17 cellular contexts compared by ENCODE assay signal in the genomic region with DNA sequence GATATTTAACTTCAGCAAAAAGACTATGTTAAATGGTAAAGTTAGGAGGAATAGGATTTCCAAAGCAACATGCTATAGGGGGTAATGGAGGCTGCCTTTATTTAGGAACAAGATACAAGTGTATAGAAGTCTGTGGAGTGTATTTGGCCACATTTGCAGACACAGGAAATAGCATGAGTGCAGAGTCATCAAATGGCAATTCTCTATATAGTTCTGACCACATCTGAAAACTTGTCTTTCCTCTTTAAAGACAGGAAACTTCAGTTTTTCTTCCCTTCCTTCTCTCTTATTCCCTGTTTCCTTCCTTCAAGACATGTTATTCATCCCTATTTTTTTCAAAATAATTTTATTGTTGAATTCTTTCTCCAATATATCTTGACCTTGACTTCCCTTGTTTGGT.
A peak's percentile ranks its signal among the peaks of the same experiment; 100 is the strongest.
DNase-seq lines count a peak whose midpoint lies in the region; ATAC-seq and TF ChIP-seq lines count a peak whose summit lies in the region.
"Had no signal": no experiment of that assay in that cellular context is flagged by ENCODE, and none has a peak within 500 bp of the region (broad histone marks: within the 10 kb centered on the region; RNA-seq: fewer than 3 reads in every experiment).

No MANE protein-coding gene starts in this region.

- ATAC-seq in HG03108 (IDR thresholded peaks at IDR 0.05; ENCODE audit: unreplicated experiment) (no peak), HG03378 (IDR thresholded peaks at IDR 0.05; ENCODE audit: unreplicated experiment) (no peak)

- TF ChIP-seq CTCF in MM.1S (IDR thresholded peaks at IDR 0.05; ENCODE audit: low read length): no peak
- no peak for TF ChIP-seq CTCF in fibroblast of villous mesenchyme (IDR thresholded peaks at IDR 0.05; ENCODE audit: insufficient read depth, low read depth, low read length)

- no peaks in the 10 kb centered on the region for H3K9me3 ChIP-seq in MM.1S (replicated peaks; ENCODE audit: insufficient read depth, low read length)
- H3K9me3 ChIP-seq: Caco-2, SJCRH30 had no signal

- H3K27ac ChIP-seq in MM.1S (ENCODE audit: low read length): no peak overlapping the region
- H3K27ac ChIP-seq: HL-60, KMS-11, SJCRH30 had no signal

- H3K4me2 ChIP-seq in MM.1S (ENCODE audit: low read depth, low read length): no peak overlapping the region
- H3K4me2 ChIP-seq: KMS-11 had no signal

- H3K4me1 ChIP-seq in MM.1S (ENCODE audit: low read length): no peaks in the 10 kb centered on the region
- H3K4me1 ChIP-seq: SJCRH30 had no signal

- H2AFZ ChIP-seq in MM.1S (ENCODE audit: low read length): no peak overlapping the region

- no peaks in the 10 kb centered on the region for H3K36me3 ChIP-seq in MM.1S (replicated peaks; ENCODE audit: insufficient read depth, low read length)
- H3K36me3 ChIP-seq: SJCRH30 had no signal

- H3K79me2 ChIP-seq in MM.1S (ENCODE audit: low read length): no peaks in the 10 kb centered on the region

- no peak overlapping the region for H3K9ac ChIP-seq in MM.1S (ENCODE audit: low read length)
- H3K9ac ChIP-seq: KMS-11 had no signal

- no peaks in the 10 kb centered on the region for H3F3A ChIP-seq in MM.1S (ENCODE audit: insufficient read depth, low read length)

- H4K20me1 ChIP-seq in MM.1S (ENCODE audit: insufficient read depth, low read length): no peaks in the 10 kb centered on the region

- H3K9me2 ChIP-seq in MM.1S (replicated peaks; ENCODE audit: insufficient read depth, low read length): no peaks in the 10 kb centered on the region

- DNase-seq in EL (peak; percentile 37), MM.1S (peak; percentile 36), fibroblast of villous mesenchyme (ENCODE audit: low read depth) (peak; percentile 11), 8988T (no peak), nucleus accumbens (lab: John Stamatoyannopoulos, UW) (no peak)
- DNase-seq: Caco-2, GDM1, NCI-H2029, NCI-H2171 treated with DMSO at 0.1 percent for 48 hours, NCI-H510A, RPMI8226, SJCRH30, SW 1271 had no signal

- no peak overlapping the region for H3K4me3 ChIP-seq in MM.1S (ENCODE audit: low read length)
- H3K4me3 ChIP-seq in fibroblast of villous mesenchyme (ENCODE audit: low read depth, low read length): no peak overlapping the region
- H3K4me3 ChIP-seq: SJCRH30 had no signal

- no peaks in the 10 kb centered on the region for H3K27me3 ChIP-seq in MM.1S (replicated peaks; ENCODE audit: insufficient read depth, low read length)
- H3K27me3 ChIP-seq: SJCRH30 had no signal

Comparison
In these comparisons a context has a peak if more than half of its experiments do, and no peak if none do; other contexts are left out.
1. DNase-seq: peak in EL (single experiment), MM.1S (single experiment) and fibroblast of villous mesenchyme (single experiment); none in 8988T (single experiment) and nucleus accumbens (0 of 56).